ENCODE assay signal across 8 cellular contexts in genomic region chr7:35202353-35202752, GRCh38. TPM values are rescaled to one million over a fixed set of nuclear protein-coding genes. Genes with fewer than 3 reads are reported as not detected.
"Had no signal": no experiment of that assay in that cellular context is flagged by ENCODE, and none has a peak within 500 bp of the region (broad histone marks: within the 10 kb centered on the region; RNA-seq: fewer than 3 reads in every experiment).

No MANE protein-coding gene starts in this region.

RNA-seq across cellular contexts. Expression of gene TBX20, which starts 51.5 kb away (rescaled TPM):
- total RNA-seq: chondrocyte, esophagus mucosa, esophagus squamous epithelium, gastrocnemius medialis, glomerular endothelial cell, kidney, lower leg skin, lung microvascular endothelial cell had no signal
